In genomic region chr18:23721711-23722479, GRCh38 we compare ENCODE assay signal across 1 cellular context.
TF ChIP-seq lines count a peak whose summit lies in the region.

No MANE protein-coding gene starts in this region.

TF ChIP-seq in GM23338, 12 proteins besides CTCF, POLR2A, EP300 and RAD21 (continued from another document):
- TF ChIP-seq ZNF462 (CRISPR knock-in tag; IDR thresholded peaks at IDR 0.05) (no peak), ZNF114 (CRISPR knock-in tag; IDR thresholded peaks at IDR 0.05) (no peak), EZH2 (IDR thresholded peaks at IDR 0.05; ENCODE audit: low read depth, unreplicated experiment) (no peak), NANOG (IDR thresholded peaks at IDR 0.05; ENCODE audit: borderline replicate concordance) (no peak), CREB1 (CRISPR knock-in tag; IDR thresholded peaks at IDR 0.05; ENCODE audit: low read depth) (no peak), JUNB (IDR thresholded peaks at IDR 0.05; ENCODE audit: unreplicated experiment) (no peak), POLR2AphosphoS5 (IDR thresholded peaks at IDR 0.05; ENCODE audit: low read depth) (no peak), STAT1 (IDR thresholded peaks at IDR 0.05; ENCODE audit: unreplicated experiment) (no peak)
